7 cellular contexts compared by ENCODE assay signal in the genomic region with DNA sequence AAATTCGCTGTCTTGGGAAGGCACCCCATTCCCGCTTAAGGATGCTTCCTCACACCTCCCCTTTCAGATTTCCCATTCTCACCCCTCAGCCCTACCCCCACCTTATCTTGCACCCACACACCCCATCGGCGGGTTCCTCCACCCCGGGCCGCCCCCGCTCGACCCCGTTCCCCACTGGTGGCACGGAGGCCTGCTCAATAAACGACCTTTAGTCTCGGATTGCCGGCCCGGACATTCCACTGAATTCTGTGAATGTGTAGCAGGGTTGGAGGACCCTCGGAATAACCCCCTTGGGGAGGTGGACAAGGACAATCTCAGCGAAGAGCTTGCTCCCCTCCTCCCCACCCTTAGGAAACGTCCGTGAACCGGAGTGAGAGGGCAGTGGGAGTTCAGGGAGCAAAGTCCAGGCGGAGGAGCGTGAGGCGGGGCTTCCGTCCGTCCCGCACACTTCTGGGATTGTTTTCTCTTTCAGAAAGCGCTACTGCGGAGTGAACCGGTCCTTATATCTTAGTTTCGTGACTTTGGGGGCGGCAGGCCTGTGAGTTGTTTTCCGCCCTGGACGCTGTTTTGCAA. TPM values are rescaled to one million over a fixed set of nuclear protein-coding genes. Genes with fewer than 3 reads are reported as not detected.
DNase-seq lines count a peak whose midpoint lies in the region; ATAC-seq lines count a peak whose summit lies in the region.

No MANE protein-coding gene starts in this region.

- no peak overlapping the region for H3K9ac ChIP-seq in HUES48 (ENCODE audit: low read depth, low read length)
- H3K9ac ChIP-seq in subcutaneous abdominal adipose tissue (ENCODE audit: low read length in 5 of 5) = peak overlapping the region; percentile 48 to 90 (median 84)

- no peak overlapping the region for H3K27ac Mint-ChIP-seq in activated naive CD8-positive, alpha-beta T cell treated with anti-CD3 and anti-CD28 coated beads, Interleukin-2, amount 50 U/mL, for 24 hours

- intact Hi-C loops in left colon (cut with DNase I, micrococcal nuclease) = no loop called here

- H3K27me3 ChIP-seq in HUES48 (ENCODE audit: control insufficient read depth, insufficient read depth, low read length) (peaks cover 85% of the 10 kb centered on the region), subcutaneous abdominal adipose tissue (ENCODE audit: control insufficient read depth in 5 of 5, insufficient read depth in 4 of 5, low read length in 5 of 5) (peaks cover 31 to 50% (median 34%) of the 10 kb centered on the region in 5 donors)

- H3K4me3 Mint-ChIP-seq in activated naive CD8-positive, alpha-beta T cell treated with anti-CD3 and anti-CD28 coated beads, Interleukin-2, amount 50 U/mL, for 24 hours = peak overlapping the region; percentile 57

- H3K27ac ChIP-seq in HUES48 (ENCODE audit: low read depth, low read length) (no peak overlapping the region), subcutaneous abdominal adipose tissue (ENCODE audit: low read depth, low read length) (peak overlapping the region; percentile 88)

- H3K4me1 Mint-ChIP-seq in activated naive CD8-positive, alpha-beta T cell treated with anti-CD3 and anti-CD28 coated beads, Interleukin-2, amount 50 U/mL, for 24 hours = peaks cover 66% of the 10 kb centered on the region

- H3K9me3 ChIP-seq in HUES48 (ENCODE audit: control insufficient read depth, insufficient read depth, low read length) = no peaks in the 10 kb centered on the region
- H3K9me3 ChIP-seq in subcutaneous abdominal adipose tissue (ENCODE audit: control insufficient read depth in 5 of 5, low read length in 5 of 5) = no peaks in the 10 kb centered on the region

- H3K27me3 Mint-ChIP-seq in activated naive CD8-positive, alpha-beta T cell treated with anti-CD3 and anti-CD28 coated beads, Interleukin-2, amount 50 U/mL, for 24 hours = peaks cover 66% of the 10 kb centered on the region

- ATAC-seq in activated naive CD8-positive, alpha-beta T cell treated with anti-CD3 and anti-CD28 coated beads, Interleukin-2, amount 50 U/mL, for 24 hours = no peak
- peak; percentile 71 for ATAC-seq in left colon
- ATAC-seq in GM19351 (IDR thresholded peaks at IDR 0.05; ENCODE audit: unreplicated experiment) = no peak

- no peak for DNase-seq in activated naive CD8-positive, alpha-beta T cell treated with anti-CD3 and anti-CD28 coated beads, Interleukin-2, amount 50 U/mL, for 24 hours
- DNase-seq in left colon (peak; percentile 72 to 80), putamen (ENCODE audit: low spot score) (no peak), DMS79 treated with DMSO at 0.1 percent for 48 hours (lab: John Stamatoyannopoulos, UW) (no peak)

- H3K36me3 Mint-ChIP-seq in activated naive CD8-positive, alpha-beta T cell treated with anti-CD3 and anti-CD28 coated beads, Interleukin-2, amount 50 U/mL, for 24 hours (ENCODE audit: low read depth) = peaks cover 28% of the 10 kb centered on the region

- H3K9me3 Mint-ChIP-seq in activated naive CD8-positive, alpha-beta T cell treated with anti-CD3 and anti-CD28 coated beads, Interleukin-2, amount 50 U/mL, for 24 hours = no peaks in the 10 kb centered on the region

- H3K36me3 ChIP-seq in HUES48 (ENCODE audit: control insufficient read depth, insufficient read depth, low read length) (peaks cover 10% of the 10 kb centered on the region; the same call in 1 of the 2 replicates), subcutaneous abdominal adipose tissue (ENCODE audit: control insufficient read depth in 5 of 5, insufficient read depth in 5 of 5, low read length in 5 of 5) (peaks cover 0 to 14% (median 11%) of the 10 kb centered on the region in 5 donors)

- peak overlapping the region; percentile 60 for H3K4me3 ChIP-seq in HUES48 (ENCODE audit: low read depth, low read length)
- H3K4me3 ChIP-seq in subcutaneous abdominal adipose tissue (ENCODE audit: low read depth in 1 of 5, low read length in 5 of 5) = peak overlapping the region; percentile 81 to 87 (median 84)

- H3K4me1 ChIP-seq in HUES48 (ENCODE audit: control insufficient read depth, insufficient read depth, low read length) = peaks cover 17% of the 10 kb centered on the region
- H3K4me1 ChIP-seq in subcutaneous abdominal adipose tissue (ENCODE audit: control insufficient read depth in 5 of 5, insufficient read depth in 5 of 5, low read length in 5 of 5) = peaks cover 6 to 78% (median 75%) of the 10 kb centered on the region in 5 donors

RNA-seq across cellular contexts. Expression of gene LBX2, which starts 2.8 kb away (rescaled TPM):
- 1 to 10 TPM; 1.2 to 1.7 TPM for total RNA-seq in left colon

RNA-seq across cellular contexts. Expression of gene PCGF1, which starts 5.3 kb away (rescaled TPM):
- 10 to 100 TPM; 18.4 to 20.2 TPM for total RNA-seq in left colon

RNA-seq across cellular contexts. Expression of gene TLX2, which starts 12.0 kb away (rescaled TPM):
- total RNA-seq in left colon = under 1 TPM in 1 of 2 donors, not detected in 1; 0.56 TPM

RNA-seq across cellular contexts. Expression of gene TTC31, which starts 19.4 kb away (rescaled TPM):
- 10 to 100 TPM; 23.6 to 29.7 TPM for total RNA-seq in left colon

RNA-seq across cellular contexts. Expression of gene CCDC142, which starts 19.4 kb away (rescaled TPM):
- total RNA-seq in left colon = 10 to 100 TPM; 22.4 to 23.9 TPM

Comparison
In these comparisons a context has a peak if more than half of its experiments do, and no peak if none do; other contexts are left out.
1. DNase-seq: peak in left colon (2 of 2); none in activated naive CD8-positive, alpha-beta T cell treated with anti-CD3 and anti-CD28 coated beads, Interleukin-2, amount 50 U/mL, for 24 hours (single experiment), putamen (single experiment) and DMS79 treated with DMSO at 0.1 percent for 48 hours (single experiment).